In genomic region chr20:50012282-50013263, GRCh38 we compare ENCODE assay signal across 14 cellular contexts. TPM values are rescaled to one million over a fixed set of nuclear protein-coding genes. Genes with fewer than 3 reads are reported as not detected.
DNase-seq lines count a peak whose midpoint lies in the region; ATAC-seq, FAIRE-seq and TF ChIP-seq lines count a peak whose summit lies in the region.
"Had no signal": no experiment of that assay in that cellular context is flagged by ENCODE, and none has a peak within 500 bp of the region (broad histone marks: within the 10 kb centered on the region; RNA-seq: fewer than 3 reads in every experiment).

No MANE protein-coding gene starts in this region.

- H3K9ac ChIP-seq in SK-N-SH (no peak overlapping the region), K562 (ENCODE audit: insufficient read depth in 1 of 2, low read depth in 2 of 2, low read length in 2 of 2) (peak overlapping the region; percentile 51 to 88)

- peak overlapping the region; percentile 0 for H3K27ac Mint-ChIP-seq in stimulated activated effector memory CD8-positive, alpha-beta T cell treated with anti-CD3 and anti-CD28 coated beads, Interleukin-12 subunit alpha, Interleukin-12 subunit beta, amount 100 ng/mL, for 72 hours
- H3K27ac Mint-ChIP-seq: activated T-helper 17 cell treated with anti-CD3 and anti-CD28 coated beads, Interleukin-2, amount 50 U/mL, for 72 hours had no signal

- no peaks in the 10 kb centered on the region for H3K36me3 Mint-ChIP-seq in stimulated activated effector memory CD8-positive, alpha-beta T cell treated with anti-CD3 and anti-CD28 coated beads, Interleukin-12 subunit alpha, Interleukin-12 subunit beta, amount 100 ng/mL, for 72 hours

- H3F3A ChIP-seq in SK-N-SH (replicated peaks; ENCODE audit: insufficient read depth) = no peaks in the 10 kb centered on the region

- H3K36me3 ChIP-seq in SK-N-SH (replicated peaks in 1 of 2; ENCODE audit: control insufficient read depth in 1 of 2, insufficient read depth in 2 of 2, low read length in 1 of 2) (no peaks in the 10 kb centered on the region), K562 (ENCODE audit: control insufficient read depth, insufficient read depth, low read length) (no peaks in the 10 kb centered on the region)
- H3K36me3 ChIP-seq: breast epithelium had no signal

- DNase-seq in SK-N-SH = peak; percentile 51
- DNase-seq in Kasumi-1 (lab: John Stamatoyannopoulos, UW) = peak; percentile 86 to 92
- peak; percentile 78 to 88 (median 85) for DNase-seq in K562 (ENCODE audit: extremely low read depth in 1 of 4, low spot score in 3 of 4)
- DNase-seq in stimulated activated effector memory CD8-positive, alpha-beta T cell treated with anti-CD3 and anti-CD28 coated beads, Interleukin-12 subunit alpha, Interleukin-12 subunit beta, amount 100 ng/mL, for 72 hours (ENCODE audit: low spot score in 2 of 2) = no peak
- DNase-seq in C1 segment of cervical spinal cord (lab: John Stamatoyannopoulos, UW) = no peak
- DNase-seq in foreskin keratinocyte = no peak
- DNase-seq in COR-L47 (lab: John Stamatoyannopoulos, UW) = no peak
- DNase-seq: NCI-H2029 treated with DMSO at 0.1 percent for 48 hours; stimulated activated CD4-positive, alpha-beta T cell treated with anti-CD3 and anti-CD28 coated beads, Interleukin-15, amount 100 ng/mL, for 24 hours had no signal

- H3K79me2 ChIP-seq in SK-N-SH (ENCODE audit: insufficient read depth) (no peaks in the 10 kb centered on the region), K562 (ENCODE audit: control insufficient read depth, insufficient read depth, low read length) (no peaks in the 10 kb centered on the region; the same call in 2 of the 3 replicates)

- H3K4me2 ChIP-seq in SK-N-SH (no peak overlapping the region), K562 (ENCODE audit: insufficient read depth, low read length) (peak overlapping the region; percentile 69)
- H3K4me2 ChIP-seq: A549 had no signal

- TF ChIP-seq RAD21 in SK-N-SH (IDR thresholded peaks at IDR 0.05; ENCODE audit: low read length) (no peak), K562 (CRISPR knock-in tag; conservative IDR thresholded peaks at IDR 0.05 in 1 of 2, IDR thresholded peaks at IDR 0.05 in 1 of 2) (no peak)

- FAIRE-seq in K562 (lab: Jason Lieb, UNC) = peak; percentile 93
- FAIRE-seq: A549, keratinocyte had no signal

- H3K9me3 ChIP-seq in SK-N-SH (no peaks in the 10 kb centered on the region), K562 (replicated peaks; ENCODE audit: control insufficient read depth, insufficient read depth, low read depth, low read length) (no peaks in the 10 kb centered on the region)
- H3K9me3 ChIP-seq: A549, breast epithelium had no signal

- no peaks in the 10 kb centered on the region for H3K9me3 Mint-ChIP-seq in stimulated activated effector memory CD8-positive, alpha-beta T cell treated with anti-CD3 and anti-CD28 coated beads, Interleukin-12 subunit alpha, Interleukin-12 subunit beta, amount 100 ng/mL, for 72 hours
- H3K9me3 Mint-ChIP-seq: activated T-helper 17 cell treated with anti-CD3 and anti-CD28 coated beads, Interleukin-2, amount 50 U/mL, for 72 hours had no signal

- H3K9me1 ChIP-seq in K562 (ENCODE audit: control insufficient read depth, insufficient read depth, low read length) = no peaks in the 10 kb centered on the region

- TF ChIP-seq POLR2A in K562 (conservative IDR thresholded peaks at IDR 0.05) = no peak

- H3K27ac ChIP-seq in SK-N-SH (ENCODE audit: low read depth in 2 of 2, low read length in 1 of 2) = no peak overlapping the region
- H3K27ac ChIP-seq in K562 (ENCODE audit: extremely low read depth, low read depth, low read length) = peak overlapping the region; percentile 54
- no peak overlapping the region for H3K27ac ChIP-seq in foreskin keratinocyte
- H3K27ac ChIP-seq: breast epithelium had no signal

- H2AFZ ChIP-seq in SK-N-SH (ENCODE audit: low read depth) = no peak overlapping the region
- H2AFZ ChIP-seq in K562 (ENCODE audit: low read depth, low read length) = peak overlapping the region; percentile 92

- TF ChIP-seq CTCF in SK-N-SH (IDR thresholded peaks at IDR 0.05) (no peak), K562 (IDR thresholded peaks at IDR 0.05 in 2 of 3, conservative IDR thresholded peaks at IDR 0.05 in 1 of 3; ENCODE audit: insufficient read depth in 2 of 3, low read depth in 1 of 3, low read length in 3 of 3) (no peak), foreskin keratinocyte (conservative IDR thresholded peaks at IDR 0.05) (no peak)

- ATAC-seq in SK-N-SH treated with all-trans-retinoic acid at 6 μM for 48 hours (no peak), K562 (peak; percentile 80), foreskin keratinocyte (no peak)
- no peak for ATAC-seq in stimulated activated effector memory CD8-positive, alpha-beta T cell treated with anti-CD3 and anti-CD28 coated beads, Interleukin-12 subunit alpha, Interleukin-12 subunit beta, amount 100 ng/mL, for 72 hours
- ATAC-seq: A549; activated T-helper 17 cell treated with anti-CD3 and anti-CD28 coated beads, Interleukin-2, amount 50 U/mL, for 72 hours had no signal

- H4K20me1 ChIP-seq in SK-N-SH (ENCODE audit: insufficient read depth) = no peaks in the 10 kb centered on the region
- H4K20me1 ChIP-seq in K562 (replicated peaks; ENCODE audit: control insufficient read depth, insufficient read depth, low read length) = no peaks in the 10 kb centered on the region

- peaks cover 0 to 31% of the 10 kb centered on the region in 2 experiments; a peak in 1 of 4 replicates for H3K4me1 ChIP-seq in SK-N-SH (ENCODE audit: control insufficient read depth in 1 of 2, insufficient read depth in 2 of 2, low read depth in 1 of 2, low read length in 1 of 2)
- H3K4me1 ChIP-seq in K562 (replicated peaks in 1 of 2; ENCODE audit: control insufficient read depth in 2 of 2, insufficient read depth in 2 of 2, low read length in 2 of 2) = peaks cover 39 to 49% of the 10 kb centered on the region in 2 experiments
- no peaks in the 10 kb centered on the region for H3K4me1 ChIP-seq in foreskin keratinocyte
- H3K4me1 ChIP-seq: breast epithelium had no signal

- TF ChIP-seq EP300 in SK-N-SH (IDR thresholded peaks at IDR 0.05; ENCODE audit: borderline replicate concordance in 1 of 2, low read depth in 1 of 2, low read length in 1 of 2) (no peak), K562 (IDR thresholded peaks at IDR 0.05; ENCODE audit: low read length) (peak; percentile 83)

- in situ Hi-C loops in K562 (cut with MboI) = no loop called here

- H3K4me3 ChIP-seq in SK-N-SH (ENCODE audit: low read depth in 2 of 2, low read length in 1 of 2) (no peak overlapping the region), K562 (peak overlapping the region; percentile 27)
- H3K4me3 ChIP-seq: A549, breast epithelium had no signal

- intact Hi-C loops in K562 (cut with micrococcal nuclease) = no loop called here

- H3K27me3 ChIP-seq in SK-N-SH (ENCODE audit: insufficient read depth) (no peaks in the 10 kb centered on the region), K562 (ENCODE audit: control insufficient read depth in 2 of 2, insufficient read depth in 2 of 2, low read length in 2 of 2) (no peaks in the 10 kb centered on the region), foreskin keratinocyte (peaks cover 38% of the 10 kb centered on the region)
- H3K27me3 ChIP-seq: breast epithelium had no signal

- no peaks in the 10 kb centered on the region for H3K4me1 Mint-ChIP-seq in stimulated activated effector memory CD8-positive, alpha-beta T cell treated with anti-CD3 and anti-CD28 coated beads, Interleukin-12 subunit alpha, Interleukin-12 subunit beta, amount 100 ng/mL, for 72 hours
- H3K4me1 Mint-ChIP-seq: activated T-helper 17 cell treated with anti-CD3 and anti-CD28 coated beads, Interleukin-2, amount 50 U/mL, for 72 hours had no signal

- BruUV-seq in K562 (replicated peaks; lab: Mats Ljungman, UMichigan) = no TSS peak

- POLR2A ChIA-PET in SK-N-SH (lab: Yijun Ruan, JAX) (interaction anchor here (0.6 to 1.5 kb wide), 5 partner anchors 22 to 44 kb away, joined by 3 to 4 read pairs (median 3); partner anchors contain the start of gene SNAI1), K562 (lab: Yijun Ruan, JAX) (interaction anchor here (0.6 to 3.4 kb wide), 13 partner anchors 8 to 549 kb away, joined by 3 to 19 read pairs (median 4); partner anchors contain the start of gene SNAI1)

- H3K4me3 Mint-ChIP-seq in stimulated activated effector memory CD8-positive, alpha-beta T cell treated with anti-CD3 and anti-CD28 coated beads, Interleukin-12 subunit alpha, Interleukin-12 subunit beta, amount 100 ng/mL, for 72 hours = no peak overlapping the region
- H3K4me3 Mint-ChIP-seq: activated T-helper 17 cell treated with anti-CD3 and anti-CD28 coated beads, Interleukin-2, amount 50 U/mL, for 72 hours had no signal

- H3K9me2 ChIP-seq in SK-N-SH = no peaks in the 10 kb centered on the region

- CTCF ChIA-PET in SK-N-SH (lab: Yijun Ruan, JAX) = interaction anchor here (0.8 to 5.9 kb wide), 9 partner anchors 15 to 81 kb away, joined by 3 to 38 read pairs (median 3); no protein-coding TSS in a partner anchor
- CTCF ChIA-PET in K562 (lab: Yijun Ruan, JAX; ENCODE audit: low intra/inter-chr PET ratio) = no interaction called here

- 93% methylated on average over 5 of the region's 12 CpGs for WGBS in SK-N-SH (ENCODE audit: low lambda C conversion rate)
- WGBS in K562 (ENCODE audit: insufficient coverage, low coverage, missing lambda C conversion rate) = 11% methylated on average over 12 of the region's 12 CpGs

RNA-seq across cellular contexts. Expression of gene SNAI1, which starts 29.8 kb away (rescaled TPM):
- 3.7 and 6.2 TPM in 2 replicates for polyA plus RNA-seq in SK-N-SH (2012; rRNA removed)
- 2.2 and 3.9 TPM in 2 replicates for polyA plus RNA-seq in SK-N-SH (2012; cell fraction: cytosol; rRNA removed)
- polyA plus RNA-seq in SK-N-SH (2012; cell fraction: nucleus; rRNA removed) = 5.6 and 5.7 TPM in 2 replicates
- 4.4 and 12.8 TPM in 2 replicates for total RNA-seq in K562 (2011; cell fraction: chromatin; rRNA removed; ENCODE audit: low replicate concordance)
- 12.4 and 15.3 TPM in 2 replicates for total RNA-seq in K562 (2011; cell fraction: nucleolus; rRNA removed)
- total RNA-seq in K562 (2011; cell fraction: nucleoplasm; rRNA removed) = 9.8 and 10.2 TPM in 2 replicates
- total RNA-seq in K562 (2014; rRNA removed) = 1.7 and 7.3 TPM in 2 replicates
- 1.1 and 2.0 TPM in 2 replicates for total RNA-seq in K562 (2014; rRNA removed; fragmentation: Illumina TruSeq; extraction: Trizol)
- total RNA-seq in K562 (2015; rRNA removed; fragmentation: Illumina TruSeq; extraction: Trizol) = 2.4 TPM in 2 replicates
- 10.7 and 13.4 TPM in 2 replicates for total RNA-seq in K562 (2021)
- polyA plus RNA-seq in K562 (2011; rRNA removed) = 1.6 and 7.1 TPM in 2 replicates
- polyA plus RNA-seq in K562 (2011; cell fraction: cytosol; rRNA removed) = 2.3 and 3.2 TPM in 2 replicates
- 10.9 and 15.0 TPM in 2 replicates for polyA plus RNA-seq in K562 (2011; cell fraction: nucleus; rRNA removed)
- 9.7 and 21.7 TPM in 2 replicates for polyA plus RNA-seq in K562 (2012)
- 11.6 and 12.3 TPM in 2 replicates for polyA plus RNA-seq in K562 (2014; fragmentation: Illumina TruSeq; extraction: Trizol)
- under 1 TPM; 0.32 to 0.80 TPM for polyA plus RNA-seq in K562 (2014; fragmentation: Nextera tagmentation; extraction: Ambion mirVana)
- polyA plus RNA-seq in K562 (2014; rRNA removed) = 3.1 and 6.4 TPM in 2 replicates
- 1.2 and 1.4 TPM in 2 replicates for polyA minus RNA-seq in K562 (2011; rRNA and poly(A)+ RNA removed)
- 3.7 and 4.9 TPM in 2 replicates for polyA minus RNA-seq in K562 (2011; cell fraction: cytosol; rRNA and poly(A)+ RNA removed)
- polyA minus RNA-seq in K562 (2011; cell fraction: nucleus; rRNA and poly(A)+ RNA removed) = 6.7 and 14.1 TPM in 2 replicates
- 0.04 TPM in 1 of 2 replicates, not detected in the other for total RNA-seq in foreskin keratinocyte
- 0.04 TPM in 1 of 2 replicates, not detected in the other for polyA plus RNA-seq in foreskin keratinocyte
- polyA plus RNA-seq: keratinocyte had no signal

Comparison
In these comparisons a context has a peak if more than half of its experiments do, and no peak if none do; other contexts are left out.
1. DNase-seq: peak in SK-N-SH (single experiment), Kasumi-1 (2 of 2) and K562 (4 of 4); none in stimulated activated effector memory CD8-positive, alpha-beta T cell treated with anti-CD3 and anti-CD28 coated beads, Interleukin-12 subunit alpha, Interleukin-12 subunit beta, amount 100 ng/mL, for 72 hours (0 of 2), C1 segment of cervical spinal cord (0 of 14), foreskin keratinocyte (0 of 2) and COR-L47 (single experiment).
2. Of the 27 proteins assayed by ChIP-seq in both K562 and SK-N-SH: peak only in K562: EP300, NFIC, POLR2AphosphoS5 and REST; only in SK-N-SH: none; in both: none; in neither: 19; mixed calls (peak in some experiments, not most) for 4.